ENCODE assay signal across 1 cellular context in the genomic region with DNA sequence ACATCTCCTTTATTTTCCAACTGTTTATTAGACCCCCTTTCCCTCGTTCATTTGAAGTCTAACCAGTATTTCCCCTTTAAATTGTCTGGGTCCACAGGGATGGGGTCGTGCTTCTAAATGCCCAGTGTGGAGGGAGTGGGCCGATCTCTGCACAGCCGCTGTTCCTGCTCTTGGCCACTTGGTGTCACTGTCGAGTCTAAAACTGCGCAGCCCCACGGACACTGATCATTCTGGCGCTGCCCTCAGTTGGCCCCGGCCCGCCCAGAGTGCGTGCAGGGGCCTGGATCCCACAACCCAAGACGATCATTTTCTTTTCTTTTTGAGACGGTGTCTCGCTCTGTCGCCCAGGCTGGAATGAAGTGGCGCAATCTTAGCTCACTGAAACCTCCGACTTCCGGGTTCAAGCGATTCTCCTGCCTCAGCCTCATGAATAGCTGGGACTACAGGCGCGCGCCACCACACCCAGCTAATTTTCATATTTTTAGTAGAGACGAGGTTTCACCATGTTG.
TF ChIP-seq lines count a peak whose summit lies in the region.

No MANE protein-coding gene starts in this region.

TF ChIP-seq in K562, 482 proteins besides CTCF, POLR2A, EP300 and RAD21 (continued from another document):
- TF ChIP-seq, protein P1, sequence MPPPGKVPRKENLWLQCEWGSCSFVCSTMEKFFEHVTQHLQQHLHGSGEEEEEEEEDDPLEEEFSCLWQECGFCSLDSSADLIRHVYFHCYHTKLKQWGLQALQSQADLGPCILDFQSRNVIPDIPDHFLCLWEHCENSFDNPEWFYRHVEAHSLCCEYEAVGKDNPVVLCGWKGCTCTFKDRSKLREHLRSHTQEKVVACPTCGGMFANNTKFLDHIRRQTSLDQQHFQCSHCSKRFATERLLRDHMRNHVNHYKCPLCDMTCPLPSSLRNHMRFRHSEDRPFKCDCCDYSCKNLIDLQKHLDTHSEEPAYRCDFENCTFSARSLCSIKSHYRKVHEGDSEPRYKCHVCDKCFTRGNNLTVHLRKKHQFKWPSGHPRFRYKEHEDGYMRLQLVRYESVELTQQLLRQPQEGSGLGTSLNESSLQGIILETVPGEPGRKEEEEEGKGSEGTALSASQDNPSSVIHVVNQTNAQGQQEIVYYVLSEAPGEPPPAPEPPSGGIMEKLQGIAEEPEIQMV (tag; conservative IDR thresholded peaks at IDR 0.05; ENCODE audit: low read depth) = no peak
- TF ChIP-seq, protein P2, sequence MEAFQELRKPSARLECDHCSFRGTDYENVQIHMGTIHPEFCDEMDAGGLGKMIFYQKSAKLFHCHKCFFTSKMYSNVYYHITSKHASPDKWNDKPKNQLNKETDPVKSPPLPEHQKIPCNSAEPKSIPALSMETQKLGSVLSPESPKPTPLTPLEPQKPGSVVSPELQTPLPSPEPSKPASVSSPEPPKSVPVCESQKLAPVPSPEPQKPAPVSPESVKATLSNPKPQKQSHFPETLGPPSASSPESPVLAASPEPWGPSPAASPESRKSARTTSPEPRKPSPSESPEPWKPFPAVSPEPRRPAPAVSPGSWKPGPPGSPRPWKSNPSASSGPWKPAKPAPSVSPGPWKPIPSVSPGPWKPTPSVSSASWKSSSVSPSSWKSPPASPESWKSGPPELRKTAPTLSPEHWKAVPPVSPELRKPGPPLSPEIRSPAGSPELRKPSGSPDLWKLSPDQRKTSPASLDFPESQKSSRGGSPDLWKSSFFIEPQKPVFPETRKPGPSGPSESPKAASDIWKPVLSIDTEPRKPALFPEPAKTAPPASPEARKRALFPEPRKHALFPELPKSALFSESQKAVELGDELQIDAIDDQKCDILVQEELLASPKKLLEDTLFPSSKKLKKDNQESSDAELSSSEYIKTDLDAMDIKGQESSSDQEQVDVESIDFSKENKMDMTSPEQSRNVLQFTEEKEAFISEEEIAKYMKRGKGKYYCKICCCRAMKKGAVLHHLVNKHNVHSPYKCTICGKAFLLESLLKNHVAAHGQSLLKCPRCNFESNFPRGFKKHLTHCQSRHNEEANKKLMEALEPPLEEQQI (IDR thresholded peaks at IDR 0.05) = no peak
- TF ChIP-seq NONO (IDR thresholded peaks at IDR 0.05; ENCODE audit: low read depth in 2 of 2, low read length in 1 of 2) (0 out of 4 replicates have a peak, but pooled peaks of 1 of the 2 experiments have one; percentile 16), ZNF384 (IDR thresholded peaks at IDR 0.05; ENCODE audit: low read depth, low read length) (0 out of 2 replicates have a peak, but pooled peaks have one; percentile 33), CEBPG (CRISPR knock-in tag; IDR thresholded peaks at IDR 0.05) (no peak), CEBPG (tag; conservative IDR thresholded peaks at IDR 0.05 in 1 of 2, IDR thresholded peaks at IDR 0.05 in 1 of 2) (peak in 1 of 2 experiments; percentile 26; a peak in 1 of 4 replicates), CREM (IDR thresholded peaks at IDR 0.05; ENCODE audit: low read depth) (0 out of 2 replicates have a peak, but pooled peaks have one; percentile 26), HNRNPH1 (optimal IDR thresholded peaks at IDR 0.05; ENCODE audit: low read depth, low read length) (no peak), MAZ (CRISPR knock-in tag; conservative IDR thresholded peaks at IDR 0.05 in 1 of 2, IDR thresholded peaks at IDR 0.05 in 1 of 2) (0 out of 4 replicates have a peak, but pooled peaks have one; percentile 17 to 37), CC2D1A (IDR thresholded peaks at IDR 0.05) (peak; percentile 62; the same call in 1 of the 2 replicates), ATF7 (IDR thresholded peaks at IDR 0.05) (0 out of 2 replicates have a peak, but pooled peaks have one; percentile 32), NFE2L1 (tag; IDR thresholded peaks at IDR 0.05; ENCODE audit: borderline replicate concordance, low read depth) (no peak), CXXC5 (CRISPR knock-in tag; IDR thresholded peaks at IDR 0.05) (peak; percentile 63), ZBTB7A (IDR thresholded peaks at IDR 0.05; ENCODE audit: borderline replicate concordance, control insufficient read depth, low read depth, low read length) (peak; percentile 51), ARNT (IDR thresholded peaks at IDR 0.05) (0 out of 4 replicates have a peak, but pooled peaks of 1 of the 2 experiments have one; percentile 38), TSC22D4 (tag; IDR thresholded peaks at IDR 0.05) (no peak), HNRNPLL (IDR thresholded peaks at IDR 0.05; ENCODE audit: low read depth, low read length, poor library complexity, severe bottlenecking) (peak; percentile 21), TEAD1 (CRISPR knock-in tag; IDR thresholded peaks at IDR 0.05) (no peak), BRF1 (IDR thresholded peaks at IDR 0.05; ENCODE audit: borderline replicate concordance, extremely low read depth, insufficient read length) (no peak), RCOR1 (IDR thresholded peaks at IDR 0.05; ENCODE audit: borderline replicate concordance in 1 of 2, low read depth in 2 of 2, low read length in 2 of 2) (peak in 1 of 2 experiments; percentile 41; a peak in 1 of 4 replicates), MECOM (CRISPR knock-in tag; IDR thresholded peaks at IDR 0.05) (no peak), ZNF134 (CRISPR knock-in tag; conservative IDR thresholded peaks at IDR 0.05) (peak; percentile 56; the same call in 1 of the 2 replicates), SMC3 (conservative IDR thresholded peaks at IDR 0.05; ENCODE audit: insufficient read depth, low read depth, low read length) (peak; percentile 89), RHOXF2B (CRISPR knock-in tag; conservative IDR thresholded peaks at IDR 0.05) (0 out of 2 replicates have a peak, but pooled peaks have one; percentile 7), ZNF354B (CRISPR knock-in tag; IDR thresholded peaks at IDR 0.05) (no peak), RB1 (IDR thresholded peaks at IDR 0.05; ENCODE audit: low read depth) (peak; percentile 68; the same call in 1 of the 2 replicates), CTBP1 (IDR thresholded peaks at IDR 0.05; ENCODE audit: borderline replicate concordance) (peak; percentile 47; the same call in 1 of the 2 replicates)
- TF ChIP-seq, protein P3, sequence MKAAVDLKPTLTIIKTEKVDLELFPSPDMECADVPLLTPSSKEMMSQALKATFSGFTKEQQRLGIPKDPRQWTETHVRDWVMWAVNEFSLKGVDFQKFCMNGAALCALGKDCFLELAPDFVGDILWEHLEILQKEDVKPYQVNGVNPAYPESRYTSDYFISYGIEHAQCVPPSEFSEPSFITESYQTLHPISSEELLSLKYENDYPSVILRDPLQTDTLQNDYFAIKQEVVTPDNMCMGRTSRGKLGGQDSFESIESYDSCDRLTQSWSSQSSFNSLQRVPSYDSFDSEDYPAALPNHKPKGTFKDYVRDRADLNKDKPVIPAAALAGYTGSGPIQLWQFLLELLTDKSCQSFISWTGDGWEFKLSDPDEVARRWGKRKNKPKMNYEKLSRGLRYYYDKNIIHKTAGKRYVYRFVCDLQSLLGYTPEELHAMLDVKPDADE (conservative IDR thresholded peaks at IDR 0.05; ENCODE audit: control insufficient read depth, low read depth, low read length) = no peak
- TF ChIP-seq, protein P4, sequence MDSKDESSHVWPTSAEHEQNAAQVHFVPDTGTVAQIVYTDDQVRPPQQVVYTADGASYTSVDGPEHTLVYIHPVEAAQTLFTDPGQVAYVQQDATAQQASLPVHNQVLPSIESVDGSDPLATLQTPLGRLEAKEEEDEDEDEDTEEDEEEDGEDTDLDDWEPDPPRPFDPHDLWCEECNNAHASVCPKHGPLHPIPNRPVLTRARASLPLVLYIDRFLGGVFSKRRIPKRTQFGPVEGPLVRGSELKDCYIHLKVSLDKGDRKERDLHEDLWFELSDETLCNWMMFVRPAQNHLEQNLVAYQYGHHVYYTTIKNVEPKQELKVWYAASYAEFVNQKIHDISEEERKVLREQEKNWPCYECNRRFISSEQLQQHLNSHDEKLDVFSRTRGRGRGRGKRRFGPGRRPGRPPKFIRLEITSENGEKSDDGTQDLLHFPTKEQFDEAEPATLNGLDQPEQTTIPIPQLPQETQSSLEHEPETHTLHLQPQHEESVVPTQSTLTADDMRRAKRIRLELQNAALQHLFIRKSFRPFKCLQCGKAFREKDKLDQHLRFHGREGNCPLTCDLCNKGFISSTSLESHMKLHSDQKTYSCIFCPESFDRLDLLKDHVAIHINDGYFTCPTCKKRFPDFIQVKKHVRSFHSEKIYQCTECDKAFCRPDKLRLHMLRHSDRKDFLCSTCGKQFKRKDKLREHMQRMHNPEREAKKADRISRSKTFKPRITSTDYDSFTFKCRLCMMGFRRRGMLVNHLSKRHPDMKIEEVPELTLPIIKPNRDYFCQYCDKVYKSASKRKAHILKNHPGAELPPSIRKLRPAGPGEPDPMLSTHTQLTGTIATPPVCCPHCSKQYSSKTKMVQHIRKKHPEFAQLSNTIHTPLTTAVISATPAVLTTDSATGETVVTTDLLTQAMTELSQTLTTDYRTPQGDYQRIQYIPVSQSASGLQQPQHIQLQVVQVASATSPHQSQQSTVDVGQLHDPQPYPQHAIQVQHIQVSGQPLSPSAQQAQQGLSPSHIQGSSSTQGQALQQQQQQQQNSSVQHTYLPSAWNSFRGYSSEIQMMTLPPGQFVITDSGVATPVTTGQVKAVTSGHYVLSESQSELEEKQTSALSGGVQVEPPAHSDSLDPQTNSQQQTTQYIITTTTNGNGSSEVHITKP (IDR thresholded peaks at IDR 0.05; ENCODE audit: partially characterized antibody) = peak; percentile 92
- TF ChIP-seq, protein P5, sequence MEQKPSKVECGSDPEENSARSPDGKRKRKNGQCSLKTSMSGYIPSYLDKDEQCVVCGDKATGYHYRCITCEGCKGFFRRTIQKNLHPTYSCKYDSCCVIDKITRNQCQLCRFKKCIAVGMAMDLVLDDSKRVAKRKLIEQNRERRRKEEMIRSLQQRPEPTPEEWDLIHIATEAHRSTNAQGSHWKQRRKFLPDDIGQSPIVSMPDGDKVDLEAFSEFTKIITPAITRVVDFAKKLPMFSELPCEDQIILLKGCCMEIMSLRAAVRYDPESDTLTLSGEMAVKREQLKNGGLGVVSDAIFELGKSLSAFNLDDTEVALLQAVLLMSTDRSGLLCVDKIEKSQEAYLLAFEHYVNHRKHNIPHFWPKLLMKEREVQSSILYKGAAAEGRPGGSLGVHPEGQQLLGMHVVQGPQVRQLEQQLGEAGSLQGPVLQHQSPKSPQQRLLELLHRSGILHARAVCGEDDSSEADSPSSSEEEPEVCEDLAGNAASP (IDR thresholded peaks at IDR 0.05) = peak; percentile 54; the same call in 1 of the 2 replicates
